ENCODE assay signal across 12 cellular contexts in the genomic region with DNA sequence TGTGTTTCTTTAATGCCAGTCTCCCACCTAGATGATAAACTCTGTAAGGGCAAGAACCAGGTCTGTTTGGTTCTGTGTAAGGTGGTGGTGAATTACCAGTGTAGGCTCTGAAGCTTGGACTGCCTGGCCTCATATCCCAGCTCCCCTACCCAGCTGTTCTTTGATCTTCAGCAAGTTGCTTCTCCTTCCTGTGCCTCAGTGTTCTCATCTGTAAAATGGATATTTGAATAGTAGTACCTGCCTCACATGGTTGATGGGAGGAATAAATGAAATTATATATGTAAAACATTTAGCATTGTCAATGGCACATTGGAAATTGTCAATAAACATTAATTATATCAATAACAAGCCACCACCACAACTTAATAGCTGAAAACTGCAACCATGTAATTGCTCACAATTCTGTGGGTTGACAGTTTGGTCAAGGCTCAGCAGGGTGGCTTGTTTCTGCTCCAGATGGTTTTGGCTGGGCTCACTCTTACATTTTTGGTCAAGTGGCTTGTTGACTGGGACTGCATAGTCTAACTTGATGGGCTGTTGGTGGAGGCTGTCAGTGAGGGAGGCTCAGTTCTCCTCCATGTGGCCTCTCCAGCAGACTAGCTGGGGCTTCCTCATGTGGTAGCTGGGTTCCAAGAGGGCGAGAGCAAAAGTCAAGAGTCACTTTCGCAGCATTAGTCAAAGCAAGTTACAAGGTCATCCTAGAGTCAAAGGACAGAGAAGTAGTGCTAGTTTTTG.
DNase-seq lines count a peak whose midpoint lies in the region; ATAC-seq, FAIRE-seq and TF ChIP-seq lines count a peak whose summit lies in the region.
"Had no signal": no experiment of that assay in that cellular context is flagged by ENCODE, and none has a peak within 500 bp of the region (broad histone marks: within the 10 kb centered on the region; RNA-seq: fewer than 3 reads in every experiment).

No MANE protein-coding gene starts in this region.

- TF ChIP-seq EP300 in upper lobe of left lung (IDR thresholded peaks at IDR 0.05): no peak

- POLR2A ChIA-PET in CD8-positive, alpha-beta T cell (lab: Charles Lee): no interaction called here
- POLR2A ChIA-PET in activated CD4-positive, alpha-beta memory T cell treated with anti-CD3 and anti-CD28 coated beads for 36 hours (lab: Charles Lee): interaction anchor here (1.6 to 6.2 kb wide), 5 partner anchors 12 to 91 kb away, joined by 4 to 56 read pairs (median 27); a partner anchor contains a TSS

- H3K36me3 Mint-ChIP-seq in CD8-positive, alpha-beta T cell: no peaks in the 10 kb centered on the region
- H3K36me3 Mint-ChIP-seq in HFFc6 (ENCODE audit: low read depth): no peaks in the 10 kb centered on the region
- H3K36me3 Mint-ChIP-seq in activated CD4-positive, alpha-beta memory T cell treated with anti-CD3 and anti-CD28 coated beads for 36 hours: no peaks in the 10 kb centered on the region

- H3K4me1 Mint-ChIP-seq in CD8-positive, alpha-beta T cell (ENCODE audit: low read depth): peaks cover 29% of the 10 kb centered on the region
- H3K4me1 Mint-ChIP-seq in HFFc6 (ENCODE audit: low read depth): peaks cover 89% of the 10 kb centered on the region
- peaks cover 89% of the 10 kb centered on the region for H3K4me1 Mint-ChIP-seq in activated CD4-positive, alpha-beta memory T cell treated with anti-CD3 and anti-CD28 coated beads for 36 hours (ENCODE audit: low read depth)

- DNase-seq in CD8-positive, alpha-beta T cell: no peak
- DNase-seq in HFFc6: no peak
- DNase-seq in activated CD4-positive, alpha-beta memory T cell treated with anti-CD3 and anti-CD28 coated beads for 36 hours: peak; percentile 64
- DNase-seq in myocyte (ENCODE audit: low read depth): peak; percentile 87
- no peak for DNase-seq in upper lobe of left lung
- DNase-seq in kidney glomerular epithelial cell (lab: John Stamatoyannopoulos, UW): no peak
- DNase-seq in frontal cortex (ENCODE audit: low spot score in 2 of 2): no peak
- DNase-seq: activated effector memory CD4-positive, alpha-beta T cell treated with Interleukin-2 at 50 U/mL for 16 hours; effector CD4-positive, alpha-beta T cell; hippocampal formation; mucosa of descending colon had no signal

- no peak for FAIRE-seq in frontal cortex (lab: Jason Lieb, UNC)

- TF ChIP-seq POLR2A in upper lobe of left lung (IDR thresholded peaks at IDR 0.05): no peak

- no peaks in the 10 kb centered on the region for H3K27me3 Mint-ChIP-seq in CD8-positive, alpha-beta T cell (ENCODE audit: low read depth)
- H3K27me3 Mint-ChIP-seq in HFFc6 (ENCODE audit: insufficient read depth): no peaks in the 10 kb centered on the region
- no peaks in the 10 kb centered on the region for H3K27me3 Mint-ChIP-seq in activated CD4-positive, alpha-beta memory T cell treated with anti-CD3 and anti-CD28 coated beads for 36 hours

- 89 to 94% methylated on average over 2 of the region's 2 CpGs for WGBS in upper lobe of left lung, 2 donors

- no peaks in the 10 kb centered on the region for H3K27me3 ChIP-seq in CD8-positive, alpha-beta T cell (ENCODE audit: insufficient read depth, low read length)
- no peaks in the 10 kb centered on the region for H3K27me3 ChIP-seq in upper lobe of left lung

- H3K27ac ChIP-seq in CD8-positive, alpha-beta T cell (ENCODE audit: low read depth, low read length): no peak overlapping the region
- no peak overlapping the region for H3K27ac ChIP-seq in upper lobe of left lung

- no peaks in the 10 kb centered on the region for H3K36me3 ChIP-seq in CD8-positive, alpha-beta T cell (ENCODE audit: insufficient read depth, low read length)
- H3K36me3 ChIP-seq in upper lobe of left lung: no peaks in the 10 kb centered on the region

- ATAC-seq in CD8-positive, alpha-beta T cell: no peak
- no peak for ATAC-seq in upper lobe of left lung (ENCODE audit: low FRiP score in 2 of 2)
- no peak for ATAC-seq in HG03175 (IDR thresholded peaks at IDR 0.05; ENCODE audit: unreplicated experiment)
- ATAC-seq: mucosa of descending colon had no signal

- H3K27ac Mint-ChIP-seq in CD8-positive, alpha-beta T cell: peak overlapping the region; percentile 49
- H3K27ac Mint-ChIP-seq in HFFc6: peak overlapping the region; percentile 77
- peak overlapping the region; percentile 91 for H3K27ac Mint-ChIP-seq in activated CD4-positive, alpha-beta memory T cell treated with anti-CD3 and anti-CD28 coated beads for 36 hours

- no peaks in the 10 kb centered on the region for H3K9me3 Mint-ChIP-seq in CD8-positive, alpha-beta T cell
- H3K9me3 Mint-ChIP-seq in HFFc6: no peaks in the 10 kb centered on the region
- no peaks in the 10 kb centered on the region for H3K9me3 Mint-ChIP-seq in activated CD4-positive, alpha-beta memory T cell treated with anti-CD3 and anti-CD28 coated beads for 36 hours

- no peaks in the 10 kb centered on the region for H3K9me3 ChIP-seq in CD8-positive, alpha-beta T cell (ENCODE audit: low read length)
- H3K9me3 ChIP-seq in upper lobe of left lung: no peaks in the 10 kb centered on the region
- H3K9me3 ChIP-seq: mucosa of descending colon had no signal

- H3K4me3 Mint-ChIP-seq in CD8-positive, alpha-beta T cell: no peak overlapping the region
- no peak overlapping the region for H3K4me3 Mint-ChIP-seq in HFFc6
- H3K4me3 Mint-ChIP-seq in activated CD4-positive, alpha-beta memory T cell treated with anti-CD3 and anti-CD28 coated beads for 36 hours: peak overlapping the region; percentile 24

- CTCF ChIA-PET in CD8-positive, alpha-beta T cell (lab: Charles Lee): no interaction called here
- CTCF ChIA-PET in activated CD4-positive, alpha-beta memory T cell treated with anti-CD3 and anti-CD28 coated beads for 36 hours (lab: Charles Lee): interaction anchor here (0.8 to 5.9 kb wide), 4 partner anchors 13 to 90 kb away, joined by 3 to 52 read pairs (median 4); no protein-coding TSS in a partner anchor

- H3K4me1 ChIP-seq in CD8-positive, alpha-beta T cell (ENCODE audit: insufficient read depth, low read length): peaks cover 26% of the 10 kb centered on the region
- peaks cover 19 to 32% (median 23%) of the 10 kb centered on the region in 4 donors for H3K4me1 ChIP-seq in upper lobe of left lung

- H3K4me3 ChIP-seq in CD8-positive, alpha-beta T cell (ENCODE audit: low read depth, low read length): no peak overlapping the region
- no peak overlapping the region for H3K4me3 ChIP-seq in upper lobe of left lung
- H3K4me3 ChIP-seq: mucosa of descending colon had no signal

- intact Hi-C loops in CD8-positive, alpha-beta T cell (cut with DNase I, micrococcal nuclease): loop anchor here (5.0 to 10.0 kb wide), 4 partner anchors 188 to 406 kb away; a partner anchor contains a TSS
- intact Hi-C loops in activated CD4-positive, alpha-beta memory T cell treated with anti-CD3 and anti-CD28 coated beads for 36 hours (cut with micrococcal nuclease): loop anchor here (10.0 kb wide), 1 partner anchor 452 kb away; no protein-coding TSS in a partner anchor

- TF ChIP-seq CTCF in CD8-positive, alpha-beta T cell (IDR thresholded peaks at IDR 0.05): no peak
- TF ChIP-seq CTCF in HFFc6 (IDR thresholded peaks at IDR 0.05): no peak
- TF ChIP-seq CTCF in upper lobe of left lung (IDR thresholded peaks at IDR 0.05): no peak

Comparison
In these comparisons a context has a peak if more than half of its experiments do, and no peak if none do; other contexts are left out.
1. DNase-seq: peak in activated CD4-positive, alpha-beta memory T cell treated with anti-CD3 and anti-CD28 coated beads for 36 hours (single experiment) and myocyte (single experiment); none in CD8-positive, alpha-beta T cell (0 of 7), HFFc6 (single experiment), upper lobe of left lung (0 of 2), kidney glomerular epithelial cell (single experiment) and frontal cortex (0 of 2).
2. Peak in every context shown above with its lines, with median percentiles within 50 percentile points of each other: H3K27ac Mint-ChIP-seq.